21 cellular contexts compared by ENCODE assay signal in genomic region chr5:164627051-164627450, GRCh38.
"Had no signal": no experiment of that assay in that cellular context is flagged by ENCODE, and none has a peak within 500 bp of the region (broad histone marks: within the 10 kb centered on the region; RNA-seq: fewer than 3 reads in every experiment).

No MANE protein-coding gene starts in this region.

- H3K36me3 ChIP-seq: adrenal gland, ascending aorta, brain microvascular endothelial cell, heart left ventricle, pancreas, right atrium auricular region, spleen, thoracic aorta had no signal

- ATAC-seq: activated naive CD4-positive, alpha-beta T cell treated with anti-CD3 and anti-CD28 coated beads, Interleukin-2, amount 50 U/mL, for 72 hours; activated T-helper 17 cell treated with anti-CD3 and anti-CD28 coated beads, Interleukin-2, amount 50 U/mL, for 72 hours; heart left ventricle; left cardiac atrium; pancreas; psoas muscle; WTC11 had no signal

- FAIRE-seq: pancreas had no signal

- H3K27me3 ChIP-seq: adrenal gland, ascending aorta, brain microvascular endothelial cell, heart left ventricle, pancreas, right atrium auricular region, spleen had no signal

- H3K4me3 ChIP-seq: adrenal gland, ascending aorta, heart left ventricle, pancreas, psoas muscle, right atrium auricular region, spleen, thoracic aorta had no signal

- DNase-seq: activated T-cell treated with anti-CD3 and anti-CD28 coated beads, Interleukin-2, amount 50 U/mL, for 1 hour; adrenal gland; brain microvascular endothelial cell; caudate nucleus; effector memory CD4-positive, alpha-beta T cell; heart left ventricle; islet precursor cell; left cardiac atrium; nephron progenitor cell; pancreas; psoas muscle; spleen; stimulated activated CD4-positive, alpha-beta T cell treated with anti-CD3 and anti-CD28 coated beads, Interleukin-4, amount 100 ng/mL, for 1 hour; stimulated activated naive CD4-positive, alpha-beta T cell; T-helper 9 cell had no signal

- H3K4me1 ChIP-seq: adrenal gland, ascending aorta, heart left ventricle, pancreas, psoas muscle, right atrium auricular region, spleen had no signal

- H3K9me3 ChIP-seq: adrenal gland, ascending aorta, heart left ventricle, pancreas, psoas muscle, right atrium auricular region, spleen, thoracic aorta had no signal

- H3K27ac ChIP-seq: adrenal gland, ascending aorta, brain microvascular endothelial cell, heart left ventricle, pancreas, psoas muscle, right atrium auricular region, spleen, thoracic aorta had no signal
